ENCODE assay signal across 18 cellular contexts in the genomic region with DNA sequence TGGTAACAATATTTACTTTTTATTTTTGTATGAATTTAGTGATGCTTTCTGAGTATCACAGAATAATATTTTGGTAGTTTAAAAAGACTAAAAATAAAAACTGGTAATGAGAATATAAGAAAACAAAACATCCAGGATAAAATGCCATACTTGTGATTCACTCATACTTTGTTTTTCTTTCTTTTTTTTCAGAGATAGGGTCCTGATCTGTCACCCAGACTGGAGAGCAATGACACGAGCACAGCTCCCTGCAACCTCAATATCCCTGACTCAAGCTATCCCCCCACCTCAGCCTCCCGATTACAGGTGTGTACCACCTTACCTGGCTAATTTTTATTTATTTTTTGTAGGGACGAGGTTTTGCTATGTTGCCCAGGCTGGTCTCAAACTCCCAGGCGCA.
"Had no signal": no experiment of that assay in that cellular context is flagged by ENCODE, and none has a peak within 500 bp of the region (broad histone marks: within the 10 kb centered on the region; RNA-seq: fewer than 3 reads in every experiment).

No MANE protein-coding gene starts in this region.

- H3K9me3 ChIP-seq: breast epithelium, gastroesophageal sphincter, heart right ventricle, mucosa of descending colon had no signal

- H3K27me3 Mint-ChIP-seq: activated CD8-positive, alpha-beta T cell treated with anti-CD3 and anti-CD28 coated beads for 36 hours; activated naive CD8-positive, alpha-beta T cell; naive thymus-derived CD4-positive, alpha-beta T cell; stimulated activated memory B cell treated with anti-CD40 and anti-IgM and Interleukin-4, amounts not matched to agents 10 μg/mL and 1 μg/mL and 100 μg/mL, for 72 hours; type B pancreatic cell had no signal

- DNase-seq: activated CD4-positive, alpha-beta T cell treated with anti-CD3 and anti-CD28 coated beads for 4 hours; activated CD8-positive, alpha-beta T cell treated with anti-CD3 and anti-CD28 coated beads for 36 hours; activated effector memory CD4-positive, alpha-beta T cell treated with anti-CD3 and anti-CD28 coated beads, Interleukin-2, amount 50 U/mL, for 16 hours; activated T-cell treated with anti-CD3 and anti-CD28 coated beads, Interleukin-2, amount 50 U/mL, for 4 hours; cerebellar nuclear complex; erythroblast; heart right ventricle; mucosa of descending colon; naive thymus-derived CD4-positive, alpha-beta T cell; stimulated activated CD4-positive, alpha-beta T cell treated with anti-CD3 and anti-CD28 coated beads, Interleukin-2, amount 100 ng/mL, for 48 hours had no signal

- FAIRE-seq: islet of Langerhans had no signal

- H3K4me3 Mint-ChIP-seq: activated CD8-positive, alpha-beta T cell treated with anti-CD3 and anti-CD28 coated beads for 36 hours; activated naive CD8-positive, alpha-beta T cell; activated T-cell treated with anti-CD3 and anti-CD28 coated beads, Interleukin-2, amount 50 U/mL, for 4 hours; naive thymus-derived CD4-positive, alpha-beta T cell; stimulated activated memory B cell treated with anti-CD40 and anti-IgM and Interleukin-4, amounts not matched to agents 10 μg/mL and 1 μg/mL and 100 μg/mL, for 72 hours; type B pancreatic cell; WTC11 had no signal

- H3K9me3 Mint-ChIP-seq: activated CD8-positive, alpha-beta T cell treated with anti-CD3 and anti-CD28 coated beads for 36 hours; activated T-cell treated with anti-CD3 and anti-CD28 coated beads, Interleukin-2, amount 50 U/mL, for 4 hours; stimulated activated memory B cell treated with anti-CD40 and anti-IgM and Interleukin-4, amounts not matched to agents 10 μg/mL and 1 μg/mL and 100 μg/mL, for 72 hours; type B pancreatic cell; WTC11 had no signal

- H3K36me3 Mint-ChIP-seq: WTC11 had no signal

- H3K27ac Mint-ChIP-seq: activated CD8-positive, alpha-beta T cell treated with anti-CD3 and anti-CD28 coated beads for 36 hours; activated naive CD8-positive, alpha-beta T cell; stimulated activated memory B cell treated with anti-CD40 and anti-IgM and Interleukin-4, amounts not matched to agents 10 μg/mL and 1 μg/mL and 100 μg/mL, for 72 hours; type B pancreatic cell; WTC11 had no signal

- H3K27me3 ChIP-seq: breast epithelium, gastroesophageal sphincter, heart right ventricle had no signal

- H3K4me3 ChIP-seq: breast epithelium, gastroesophageal sphincter, heart right ventricle, lung, mucosa of descending colon had no signal

- H3K27ac ChIP-seq: gastroesophageal sphincter had no signal

- ATAC-seq: activated CD8-positive, alpha-beta T cell treated with anti-CD3 and anti-CD28 coated beads for 36 hours; activated T-cell treated with anti-CD3 and anti-CD28 coated beads, Interleukin-2, amount 50 U/mL, for 4 hours; gastroesophageal sphincter; heart right ventricle; mucosa of descending colon; naive thymus-derived CD4-positive, alpha-beta T cell; stimulated activated memory B cell treated with anti-CD40 and anti-IgM and Interleukin-4, amounts not matched to agents 10 μg/mL and 1 μg/mL and 100 μg/mL, for 72 hours; WTC11 had no signal

- H3K4me1 Mint-ChIP-seq: stimulated activated memory B cell treated with anti-CD40 and anti-IgM and Interleukin-4, amounts not matched to agents 10 μg/mL and 1 μg/mL and 100 μg/mL, for 72 hours; WTC11 had no signal
